9 cellular contexts compared by ENCODE assay signal in genomic region chr7:28955723-28956607, GRCh38. TPM values are rescaled to one million over a fixed set of nuclear protein-coding genes. Genes with fewer than 3 reads are reported as not detected.
DNase-seq lines count a peak whose midpoint lies in the region; ATAC-seq and TF ChIP-seq lines count a peak whose summit lies in the region.
"Had no signal": no experiment of that assay in that cellular context is flagged by ENCODE, and none has a peak within 500 bp of the region (broad histone marks: within the 10 kb centered on the region; RNA-seq: fewer than 3 reads in every experiment).

No MANE protein-coding gene starts in this region.

- intact Hi-C loops in head of caudate nucleus (cut with DNase I) = no loop called here

- DNase-seq in DMS53 treated with DMSO at 0.1 percent for 48 hours (lab: John Stamatoyannopoulos, UW; ENCODE audit: unreplicated experiment) (peak; percentile 92), LNCaP clone FGC (ENCODE audit: low read depth) (no peak), head of caudate nucleus (peak in 41 of 42 donors; percentile 21 to 79 (median 63)), neural crest cell (ENCODE audit: low read depth, low spot score) (peak; percentile 70)
- no peak for DNase-seq in activated CD8-positive, alpha-beta memory T cell treated with anti-CD3 and anti-CD28 coated beads, Interleukin-2, amount 10 ng/mL, durations not matched to agents 7 days and 5 days

- peak overlapping the region; percentile 26 for H3K4me3 ChIP-seq in LNCaP clone FGC (ENCODE audit: low read depth, low read length)
- H3K4me3 ChIP-seq: SK-N-MC had no signal

- H3K4me1 Mint-ChIP-seq in activated CD8-positive, alpha-beta memory T cell treated with anti-CD3 and anti-CD28 coated beads, Interleukin-2, amount 10 ng/mL, durations not matched to agents 7 days and 5 days = peaks cover 10% of the 10 kb centered on the region
- peaks cover 51% of the 10 kb centered on the region for H3K4me1 Mint-ChIP-seq in neural crest cell

- no peak overlapping the region for H3K27ac Mint-ChIP-seq in activated CD8-positive, alpha-beta memory T cell treated with anti-CD3 and anti-CD28 coated beads, Interleukin-2, amount 10 ng/mL, durations not matched to agents 7 days and 5 days
- H3K27ac Mint-ChIP-seq in neural crest cell (ENCODE audit: unreplicated experiment) = no peak overlapping the region

- peak; percentile 16 for ATAC-seq in activated CD8-positive, alpha-beta memory T cell treated with anti-CD3 and anti-CD28 coated beads, Interleukin-2, amount 10 ng/mL, durations not matched to agents 7 days and 5 days
- ATAC-seq in HG03108 (IDR thresholded peaks at IDR 0.05; ENCODE audit: unreplicated experiment) (no peak), GM18858 (IDR thresholded peaks at IDR 0.05; ENCODE audit: unreplicated experiment) (no peak), HG03097 (IDR thresholded peaks at IDR 0.05; ENCODE audit: low FRiP score, unreplicated experiment) (no peak)

- CTCF ChIA-PET in activated CD8-positive, alpha-beta memory T cell treated with anti-CD3 and anti-CD28 coated beads, Interleukin-2, amount 10 ng/mL, durations not matched to agents 7 days and 5 days (lab: Charles Lee) = interaction anchor here (1.0 to 4.7 kb wide), 11 partner anchors 11 to 453 kb away, joined by 3 to 34 read pairs (median 5); no protein-coding TSS in a partner anchor

- H3K36me3 Mint-ChIP-seq in activated CD8-positive, alpha-beta memory T cell treated with anti-CD3 and anti-CD28 coated beads, Interleukin-2, amount 10 ng/mL, durations not matched to agents 7 days and 5 days = no peaks in the 10 kb centered on the region
- no peaks in the 10 kb centered on the region for H3K36me3 Mint-ChIP-seq in neural crest cell (ENCODE audit: low read depth)

- no peaks in the 10 kb centered on the region for H3K9me3 Mint-ChIP-seq in activated CD8-positive, alpha-beta memory T cell treated with anti-CD3 and anti-CD28 coated beads, Interleukin-2, amount 10 ng/mL, durations not matched to agents 7 days and 5 days (ENCODE audit: low read depth)
- H3K9me3 Mint-ChIP-seq in neural crest cell = no peaks in the 10 kb centered on the region

- peaks cover 81% of the 10 kb centered on the region for H3K27me3 Mint-ChIP-seq in activated CD8-positive, alpha-beta memory T cell treated with anti-CD3 and anti-CD28 coated beads, Interleukin-2, amount 10 ng/mL, durations not matched to agents 7 days and 5 days
- H3K27me3 Mint-ChIP-seq in neural crest cell (ENCODE audit: low read depth) = peaks cover 20% of the 10 kb centered on the region

- H3K4me3 Mint-ChIP-seq in activated CD8-positive, alpha-beta memory T cell treated with anti-CD3 and anti-CD28 coated beads, Interleukin-2, amount 10 ng/mL, durations not matched to agents 7 days and 5 days = no peak overlapping the region
- H3K4me3 Mint-ChIP-seq in neural crest cell = peak overlapping the region; percentile 80

- TF ChIP-seq CTCF in LNCaP clone FGC (IDR thresholded peaks at IDR 0.05; ENCODE audit: control insufficient read depth, extremely low read depth, insufficient read depth) = peak; percentile 70
- peak; percentile 69 for TF ChIP-seq CTCF in neural crest cell (conservative IDR thresholded peaks at IDR 0.05)

RNA-seq across cellular contexts. Expression of gene TRIL, which starts 2.2 kb away (rescaled TPM):
- total RNA-seq in activated CD8-positive, alpha-beta memory T cell treated with anti-CD3 and anti-CD28 coated beads, Interleukin-2, amount 10 ng/mL, durations not matched to agents 7 days and 5 days = under 1 TPM in 1 of 2 experiments, not detected in 1; 0.05 TPM
- total RNA-seq in neural crest cell = 60.7 and 61.5 TPM in 2 replicates

Comparison
In these comparisons a context has a peak if more than half of its experiments do, and no peak if none do; other contexts are left out.
1. DNase-seq: peak in DMS53 treated with DMSO at 0.1 percent for 48 hours (single experiment), head of caudate nucleus (41 of 42) and neural crest cell (single experiment); none in LNCaP clone FGC (single experiment) and activated CD8-positive, alpha-beta memory T cell treated with anti-CD3 and anti-CD28 coated beads, Interleukin-2, amount 10 ng/mL, durations not matched to agents 7 days and 5 days (single experiment).
2. RNA of gene TRIL, which starts 2.2 kb away (total RNA-seq): 60.7 to 61.5 TPM in neural crest cell; 0.05 TPM in activated CD8-positive, alpha-beta memory T cell treated with anti-CD3 and anti-CD28 coated beads, Interleukin-2, amount 10 ng/mL, durations not matched to agents 7 days and 5 days; every median in the first group is over 10 times any median in the second.